22 cellular contexts compared by ENCODE assay signal in genomic region chr13:66803013-66803739, GRCh38.
DNase-seq lines count a peak whose midpoint lies in the region; ATAC-seq and TF ChIP-seq lines count a peak whose summit lies in the region.
"Had no signal": no experiment of that assay in that cellular context is flagged by ENCODE, and none has a peak within 500 bp of the region (broad histone marks: within the 10 kb centered on the region; RNA-seq: fewer than 3 reads in every experiment).

No MANE protein-coding gene starts in this region.

- H2AFZ ChIP-seq in DND-41 (ENCODE audit: low read depth, low read length) = 0 out of 2 replicates have a peak overlapping the region, but pooled peaks have one; percentile 19

- DNase-seq in DND-41 (no peak), NCI-H146 (lab: John Stamatoyannopoulos, UW) (peak; percentile 70), NCI-H748 (lab: John Stamatoyannopoulos, UW; ENCODE audit: unreplicated experiment) (peak; percentile 83), left kidney (ENCODE audit: low read depth, low spot score) (peak; percentile 4), NCI-H2196 treated with DMSO at 0.1 percent for 48 hours (lab: John Stamatoyannopoulos, UW; ENCODE audit: unreplicated experiment) (no peak), A172 (ENCODE audit: low spot score) (no peak)
- DNase-seq: activated B cell treated with CpG ODN at 0.5 μM for 24 hours; activated CD4-positive, alpha-beta memory T cell treated with anti-CD3 and anti-CD28 coated beads, Interleukin-2, amount 10 ng/mL, durations not matched to agents 7 days and 5 days; activated naive CD8-positive, alpha-beta T cell treated with anti-CD3 and anti-CD28 coated beads for 36 hours; esophagus squamous epithelium; GOT3; KG1; left lung; NCI-H774; small intestine; stimulated activated CD4-positive, alpha-beta T cell treated with anti-CD3 and anti-CD28 coated beads, Interleukin-2, amount 100 ng/mL, for 24 hours; SW 1271; T1000 had no signal

- no peaks in the 10 kb centered on the region for H4K20me1 ChIP-seq in DND-41 (ENCODE audit: insufficient read depth, low read length)

- TF ChIP-seq CTCF in DND-41 (IDR thresholded peaks at IDR 0.05; ENCODE audit: borderline replicate concordance, extremely low read depth, low read length, poor library complexity, severe bottlenecking) = no peak

- no peak overlapping the region for H3K27ac ChIP-seq in DND-41 (ENCODE audit: low read length)
- H3K27ac ChIP-seq: ascending aorta, C4-2B, esophagus squamous epithelium, left lung had no signal

- H3K9me3 ChIP-seq in DND-41 (ENCODE audit: insufficient read depth, low read length, severe bottlenecking) = no peaks in the 10 kb centered on the region
- H3K9me3 ChIP-seq: ascending aorta, esophagus squamous epithelium, left lung had no signal

- no peaks in the 10 kb centered on the region for H3K79me2 ChIP-seq in DND-41 (ENCODE audit: insufficient read depth, low read length)

- H3K4me2 ChIP-seq in DND-41 (ENCODE audit: insufficient read depth, low read length) = no peak overlapping the region

- H3K36me3 ChIP-seq in DND-41 (ENCODE audit: insufficient read depth, low read length) = no peaks in the 10 kb centered on the region
- H3K36me3 ChIP-seq: ascending aorta, esophagus squamous epithelium, left lung had no signal

- ATAC-seq in DND-41 (ENCODE audit: insufficient read depth, low read depth) (no peak), GM21423 (IDR thresholded peaks at IDR 0.05; ENCODE audit: unreplicated experiment) (no peak)
- ATAC-seq: left lung, Right ventricle myocardium inferior had no signal

- no peaks in the 10 kb centered on the region for H3K27me3 ChIP-seq in DND-41 (ENCODE audit: insufficient read depth, low read length, poor library complexity)
- H3K27me3 ChIP-seq: ascending aorta, esophagus squamous epithelium, left lung had no signal

- H3K4me3 ChIP-seq in DND-41 (ENCODE audit: low read depth in 1 of 2, low read length in 2 of 2) = no peak overlapping the region
- H3K4me3 ChIP-seq: ascending aorta, esophagus squamous epithelium, left lung had no signal

- H3K9ac ChIP-seq in DND-41 (ENCODE audit: low read depth, low read length) = no peak overlapping the region

- no peaks in the 10 kb centered on the region for H3K4me1 ChIP-seq in DND-41 (ENCODE audit: insufficient read depth, low read length)
- H3K4me1 ChIP-seq: ascending aorta, esophagus squamous epithelium, left lung had no signal

Comparison
In these comparisons a context has a peak if more than half of its experiments do, and no peak if none do; other contexts are left out.
1. DNase-seq: peak in NCI-H146 (single experiment), NCI-H748 (single experiment) and left kidney (single experiment); none in DND-41 (single experiment), NCI-H2196 treated with DMSO at 0.1 percent for 48 hours (single experiment) and A172 (single experiment).